In the genomic region with DNA sequence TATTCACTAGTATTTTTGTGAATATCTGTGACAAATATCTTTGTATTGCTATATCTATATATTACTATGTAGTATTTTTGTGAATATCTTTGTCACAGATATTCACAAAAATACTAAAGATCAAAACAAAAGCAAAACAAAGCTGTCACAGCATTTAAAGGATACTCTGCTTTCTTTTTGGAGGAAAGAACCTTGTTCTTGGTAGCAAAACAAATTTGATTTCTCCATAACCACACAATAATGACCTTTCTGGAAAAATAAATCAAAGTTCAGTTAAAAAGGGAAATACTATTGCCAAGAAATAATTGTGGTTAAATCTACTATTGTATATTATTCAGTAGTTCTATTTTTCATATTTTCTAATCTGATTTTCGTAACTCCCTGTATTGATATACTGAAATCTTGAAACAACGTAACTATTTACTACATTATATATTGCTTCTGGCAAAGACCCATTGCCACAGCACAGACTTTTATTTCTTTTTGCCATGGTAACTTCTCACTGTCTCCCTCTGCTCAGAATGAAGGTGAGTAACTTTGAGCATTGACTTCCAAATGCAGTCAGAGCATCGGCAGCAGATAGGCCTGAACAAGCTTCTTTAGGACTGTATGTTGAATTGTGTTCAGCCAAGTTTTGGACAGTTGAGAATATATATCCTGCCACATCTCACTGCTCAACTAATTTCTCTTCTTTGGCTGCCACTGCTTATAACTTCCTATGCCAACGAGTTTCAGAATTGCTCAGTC, we compare ENCODE assay signal across 1 cellular context.
TF ChIP-seq lines count a peak whose summit lies in the region.

No MANE protein-coding gene starts in this region.

TF ChIP-seq in GM23338, 12 proteins besides CTCF, POLR2A, EP300 and RAD21 (continued from another document):
- TF ChIP-seq, protein P1, sequence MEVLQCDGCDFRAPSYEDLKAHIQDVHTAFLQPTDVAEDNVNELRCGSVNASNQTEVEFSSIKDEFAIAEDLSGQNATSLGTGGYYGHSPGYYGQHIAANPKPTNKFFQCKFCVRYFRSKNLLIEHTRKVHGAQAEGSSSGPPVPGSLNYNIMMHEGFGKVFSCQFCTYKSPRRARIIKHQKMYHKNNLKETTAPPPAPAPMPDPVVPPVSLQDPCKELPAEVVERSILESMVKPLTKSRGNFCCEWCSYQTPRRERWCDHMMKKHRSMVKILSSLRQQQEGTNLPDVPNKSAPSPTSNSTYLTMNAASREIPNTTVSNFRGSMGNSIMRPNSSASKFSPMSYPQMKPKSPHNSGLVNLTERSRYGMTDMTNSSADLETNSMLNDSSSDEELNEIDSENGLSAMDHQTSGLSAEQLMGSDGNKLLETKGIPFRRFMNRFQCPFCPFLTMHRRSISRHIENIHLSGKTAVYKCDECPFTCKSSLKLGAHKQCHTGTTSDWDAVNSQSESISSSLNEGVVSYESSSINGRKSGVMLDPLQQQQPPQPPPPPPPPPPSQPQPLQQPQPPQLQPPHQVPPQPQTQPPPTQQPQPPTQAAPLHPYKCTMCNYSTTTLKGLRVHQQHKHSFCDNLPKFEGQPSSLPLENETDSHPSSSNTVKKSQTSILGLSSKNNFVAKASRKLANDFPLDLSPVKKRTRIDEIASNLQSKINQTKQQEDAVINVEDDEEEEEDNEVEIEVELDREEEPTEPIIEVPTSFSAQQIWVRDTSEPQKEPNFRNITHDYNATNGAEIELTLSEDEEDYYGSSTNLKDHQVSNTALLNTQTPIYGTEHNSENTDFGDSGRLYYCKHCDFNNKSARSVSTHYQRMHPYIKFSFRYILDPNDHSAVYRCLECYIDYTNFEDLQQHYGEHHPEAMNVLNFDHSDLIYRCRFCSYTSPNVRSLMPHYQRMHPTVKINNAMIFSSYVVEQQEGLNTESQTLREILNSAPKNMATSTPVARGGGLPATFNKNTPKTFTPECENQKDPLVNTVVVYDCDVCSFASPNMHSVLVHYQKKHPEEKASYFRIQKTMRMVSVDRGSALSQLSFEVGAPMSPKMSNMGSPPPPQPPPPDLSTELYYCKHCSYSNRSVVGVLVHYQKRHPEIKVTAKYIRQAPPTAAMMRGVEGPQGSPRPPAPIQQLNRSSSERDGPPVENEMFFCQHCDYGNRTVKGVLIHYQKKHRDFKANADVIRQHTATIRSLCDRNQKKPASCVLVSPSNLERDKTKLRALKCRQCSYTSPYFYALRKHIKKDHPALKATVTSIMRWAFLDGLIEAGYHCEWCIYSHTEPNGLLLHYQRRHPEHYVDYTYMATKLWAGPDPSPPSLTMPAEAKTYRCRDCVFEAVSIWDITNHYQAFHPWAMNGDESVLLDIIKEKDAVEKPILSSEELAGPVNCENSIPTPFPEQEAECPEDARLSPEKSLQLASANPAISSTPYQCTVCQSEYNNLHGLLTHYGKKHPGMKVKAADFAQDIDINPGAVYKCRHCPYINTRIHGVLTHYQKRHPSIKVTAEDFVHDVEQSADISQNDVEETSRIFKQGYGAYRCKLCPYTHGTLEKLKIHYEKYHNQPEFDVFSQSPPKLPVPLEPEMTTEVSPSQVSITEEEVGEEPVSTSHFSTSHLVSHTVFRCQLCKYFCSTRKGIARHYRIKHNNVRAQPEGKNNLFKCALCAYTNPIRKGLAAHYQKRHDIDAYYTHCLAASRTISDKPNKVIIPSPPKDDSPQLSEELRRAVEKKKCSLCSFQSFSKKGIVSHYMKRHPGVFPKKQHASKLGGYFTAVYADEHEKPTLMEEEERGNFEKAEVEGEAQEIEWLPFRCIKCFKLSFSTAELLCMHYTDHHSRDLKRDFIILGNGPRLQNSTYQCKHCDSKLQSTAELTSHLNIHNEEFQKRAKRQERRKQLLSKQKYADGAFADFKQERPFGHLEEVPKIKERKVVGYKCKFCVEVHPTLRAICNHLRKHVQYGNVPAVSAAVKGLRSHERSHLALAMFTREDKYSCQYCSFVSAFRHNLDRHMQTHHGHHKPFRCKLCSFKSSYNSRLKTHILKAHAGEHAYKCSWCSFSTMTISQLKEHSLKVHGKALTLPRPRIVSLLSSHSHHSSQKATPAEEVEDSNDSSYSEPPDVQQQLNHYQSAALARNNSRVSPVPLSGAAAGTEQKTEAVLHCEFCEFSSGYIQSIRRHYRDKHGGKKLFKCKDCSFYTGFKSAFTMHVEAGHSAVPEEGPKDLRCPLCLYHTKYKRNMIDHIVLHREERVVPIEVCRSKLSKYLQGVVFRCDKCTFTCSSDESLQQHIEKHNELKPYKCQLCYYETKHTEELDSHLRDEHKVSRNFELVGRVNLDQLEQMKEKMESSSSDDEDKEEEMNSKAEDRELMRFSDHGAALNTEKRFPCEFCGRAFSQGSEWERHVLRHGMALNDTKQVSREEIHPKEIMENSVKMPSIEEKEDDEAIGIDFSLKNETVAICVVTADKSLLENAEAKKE (CRISPR knock-in tag; IDR thresholded peaks at IDR 0.05) = no peak
- TF ChIP-seq EZH2phosphoT487 (IDR thresholded peaks at IDR 0.05; ENCODE audit: unreplicated experiment) (no peak), ZNF114 (CRISPR knock-in tag; IDR thresholded peaks at IDR 0.05) (no peak), CREB1 (CRISPR knock-in tag; IDR thresholded peaks at IDR 0.05; ENCODE audit: low read depth) (no peak), EZH2 (IDR thresholded peaks at IDR 0.05; ENCODE audit: low read depth, unreplicated experiment) (no peak)
